In genomic region chr22:23539135-23539838, GRCh38 we compare ENCODE assay signal across 8 cellular contexts. TPM values are rescaled to one million over a fixed set of nuclear protein-coding genes. Genes with fewer than 3 reads are reported as not detected.
DNase-seq lines count a peak whose midpoint lies in the region; ATAC-seq and TF ChIP-seq lines count a peak whose summit lies in the region.

No MANE protein-coding gene starts in this region.

- no peak overlapping the region for H3K9ac ChIP-seq in liver (ENCODE audit: low read depth in 1 of 2, low read length in 2 of 2)

- H3K4me1 ChIP-seq in liver (ENCODE audit: control insufficient read depth in 4 of 4, insufficient read depth in 4 of 4, low read length in 3 of 4) = peaks cover 0 to 3% (median 0%) of the 10 kb centered on the region in 4 donors

- no peaks in the 10 kb centered on the region for H3K27me3 ChIP-seq in liver (ENCODE audit: control insufficient read depth in 4 of 4, insufficient read depth in 4 of 4, low read length in 3 of 4)

- peak; percentile 85 to 91 for TF ChIP-seq RAD21 in liver (IDR thresholded peaks at IDR 0.05)

- H3K4me3 ChIP-seq in liver (ENCODE audit: low read depth in 1 of 3, low read length in 3 of 3) = no peak overlapping the region

- H3K9me3 ChIP-seq in liver (ENCODE audit: control insufficient read depth in 4 of 4, low read length in 3 of 4) = no peaks in the 10 kb centered on the region

- TF ChIP-seq CTCF in liver (IDR thresholded peaks at IDR 0.05; ENCODE audit: low read depth, low read length, missing input control) = peak; percentile 81

- DNase-seq in DMS79 treated with DMSO at 0.1 percent for 48 hours (lab: John Stamatoyannopoulos, UW) (peak; percentile 69), NCI-H345 treated with DMSO at 0.1 percent for 48 hours (lab: John Stamatoyannopoulos, UW; ENCODE audit: unreplicated experiment) (peak; percentile 80), cerebellum (ENCODE audit: low spot score) (peak; percentile 69)
- DNase-seq in activated CD4-positive, alpha-beta T cell treated with anti-CD3 and anti-CD28 coated beads for 24 hours (ENCODE audit: low read depth in 2 of 2) = peak; percentile 51 to 56
- peak; percentile 69 for DNase-seq in stimulated activated CD4-positive, alpha-beta T cell treated with anti-CD3 and anti-CD28 coated beads, Interleukin-4, amount 100 ng/mL, for 1 hour

- no peak overlapping the region for H3K27ac ChIP-seq in liver (ENCODE audit: low read depth in 1 of 2, low read length in 2 of 2)

- WGBS in liver = 23% methylated on average over 21 of the region's 21 CpGs

- ATAC-seq in HG03045 (IDR thresholded peaks at IDR 0.05; ENCODE audit: unreplicated experiment) (peak; percentile 59), GM21367 (IDR thresholded peaks at IDR 0.05; ENCODE audit: unreplicated experiment) (no peak)

- H3K36me3 ChIP-seq in liver (ENCODE audit: control insufficient read depth in 4 of 4, insufficient read depth in 3 of 4, low read depth in 1 of 4, low read length in 3 of 4) = no peaks in the 10 kb centered on the region

TF ChIP-seq in liver, 16 proteins besides CTCF, POLR2A, EP300 and RAD21:
- TF ChIP-seq REST (IDR thresholded peaks at IDR 0.05) (no peak), HNF4G (IDR thresholded peaks at IDR 0.05) (no peak), RXRA (IDR thresholded peaks at IDR 0.05) (no peak), TAF1 (conservative IDR thresholded peaks at IDR 0.05) (no peak), JUND (IDR thresholded peaks at IDR 0.05) (no peak), ZBTB33 (IDR thresholded peaks at IDR 0.05) (no peak), EGR1 (IDR thresholded peaks at IDR 0.05; ENCODE audit: low read depth in 2 of 2) (no peak), NR2F2 (IDR thresholded peaks at IDR 0.05) (no peak), HNF4A (conservative IDR thresholded peaks at IDR 0.05) (no peak), MAX (IDR thresholded peaks at IDR 0.05) (no peak), FOXA1 (IDR thresholded peaks at IDR 0.05) (no peak), GABPA (IDR thresholded peaks at IDR 0.05 in 1 of 2, conservative IDR thresholded peaks at IDR 0.05 in 1 of 2) (no peak), FOXA2 (IDR thresholded peaks at IDR 0.05) (no peak), YY1 (IDR thresholded peaks at IDR 0.05) (no peak), SP1 (IDR thresholded peaks at IDR 0.05) (no peak), ATF3 (IDR thresholded peaks at IDR 0.05) (no peak)

RNA-seq across cellular contexts. Expression of gene IGLL1, which starts 40.8 kb away (rescaled TPM):
- total RNA-seq in cerebellum (not detected), liver (10 to 100 TPM in 1 of 2 donors, not detected in 1; 17.4 TPM)
- not detected for polyA plus RNA-seq in liver
